In genomic region chr14:23438130-23438893, GRCh38 we compare ENCODE assay signal across 15 cellular contexts. TPM values are rescaled to one million over a fixed set of nuclear protein-coding genes. Genes with fewer than 3 reads are reported as not detected.
DNase-seq lines count a peak whose midpoint lies in the region; ATAC-seq and TF ChIP-seq lines count a peak whose summit lies in the region.
"Had no signal": no experiment of that assay in that cellular context is flagged by ENCODE, and none has a peak within 500 bp of the region (broad histone marks: within the 10 kb centered on the region; RNA-seq: fewer than 3 reads in every experiment).

No MANE protein-coding gene starts in this region.

- no peaks in the 10 kb centered on the region for H3K27me3 ChIP-seq in esophagus muscularis mucosa
- H3K27me3 ChIP-seq: right lobe of liver had no signal

- H3K27ac Mint-ChIP-seq in nephron progenitor cell: peak overlapping the region; percentile 88
- H3K27ac Mint-ChIP-seq: B cell had no signal

- intact Hi-C loops in esophagus muscularis mucosa (cut with DNase I): no loop called here

- H3K27ac ChIP-seq in esophagus muscularis mucosa (replicated peaks in 1 of 4): peak overlapping the region in 3 of 4 donors; percentile 31 to 68 (median 58)
- H3K27ac ChIP-seq: right lobe of liver had no signal

- DNase-seq in ELF-1 (ENCODE audit: low read depth, low spot score): peak; percentile 23
- peak; percentile 88 for DNase-seq in NCI-H2107 treated with DMSO at 0.1 percent for 48 hours (lab: John Stamatoyannopoulos, UW; ENCODE audit: unreplicated experiment)
- DNase-seq in esophagus muscularis mucosa (ENCODE audit: extremely low spot score): no peak
- DNase-seq in nephron progenitor cell: no peak
- DNase-seq in HCEC 1CT: no peak
- DNase-seq in 8988T: no peak
- no peak for DNase-seq in H4 (ENCODE audit: low spot score)
- DNase-seq: NCI-H1436 treated with DMSO at 0.1 percent for 48 hours, NCI-H774, stomach, T1000 had no signal

- peaks cover 12 to 25% (median 24%) of the 10 kb centered on the region in 4 donors for H3K4me1 ChIP-seq in esophagus muscularis mucosa
- H3K4me1 ChIP-seq: right lobe of liver, stomach had no signal

- ATAC-seq in HG03045 (IDR thresholded peaks at IDR 0.05; ENCODE audit: unreplicated experiment): no peak
- ATAC-seq: activated naive CD4-positive, alpha-beta T cell treated with anti-CD3 and anti-CD28 coated beads, Interleukin-2, amount 50 U/mL, for 72 hours; right lobe of liver had no signal

- H3K36me3 ChIP-seq in esophagus muscularis mucosa: no peaks in the 10 kb centered on the region
- H3K36me3 ChIP-seq: right lobe of liver, stomach had no signal

- H3K4me1 Mint-ChIP-seq in nephron progenitor cell: peaks cover 56% of the 10 kb centered on the region
- H3K4me1 Mint-ChIP-seq: B cell had no signal

- H3K4me3 ChIP-seq in esophagus muscularis mucosa: peak overlapping the region in 1 of 4 donors; percentile 6
- H3K4me3 ChIP-seq: right lobe of liver, stomach had no signal

- H3K9me3 Mint-ChIP-seq in nephron progenitor cell: no peaks in the 10 kb centered on the region
- H3K9me3 Mint-ChIP-seq: activated naive CD4-positive, alpha-beta T cell treated with anti-CD3 and anti-CD28 coated beads, Interleukin-2, amount 50 U/mL, for 72 hours had no signal

- WGBS in esophagus muscularis mucosa: 34% methylated on average over 14 of the region's 14 CpGs

- no peak for TF ChIP-seq EP300 in esophagus muscularis mucosa (IDR thresholded peaks at IDR 0.05)

- H3K36me3 Mint-ChIP-seq in nephron progenitor cell (ENCODE audit: low read depth): no peaks in the 10 kb centered on the region
- H3K36me3 Mint-ChIP-seq: activated naive CD4-positive, alpha-beta T cell treated with anti-CD3 and anti-CD28 coated beads, Interleukin-2, amount 50 U/mL, for 72 hours had no signal

- peaks cover 37% of the 10 kb centered on the region for H3K27me3 Mint-ChIP-seq in nephron progenitor cell (ENCODE audit: low read depth, poor library complexity)

- H3K9me3 ChIP-seq in esophagus muscularis mucosa: no peaks in the 10 kb centered on the region
- H3K9me3 ChIP-seq: right lobe of liver, stomach had no signal

- H3K4me3 Mint-ChIP-seq in nephron progenitor cell: peak overlapping the region; percentile 65
- H3K4me3 Mint-ChIP-seq: B cell had no signal

- TF ChIP-seq POLR2A in esophagus muscularis mucosa (IDR thresholded peaks at IDR 0.05; ENCODE audit: low read depth): no peak

- TF ChIP-seq CTCF in esophagus muscularis mucosa (IDR thresholded peaks at IDR 0.05) (no peak), nephron progenitor cell (IDR thresholded peaks at IDR 0.05) (no peak)

RNA-seq across cellular contexts. Expression of gene MYH7, which starts 2.9 kb away (rescaled TPM):
- under 1 TPM in 2 of 4 donors, not detected in 2; 0.11 to 0.26 TPM for total RNA-seq in esophagus muscularis mucosa
- total RNA-seq in H4 (2014; rRNA removed; shearing (Covaris generic)): not detected in 2 replicates
- total RNA-seq: activated naive CD4-positive, alpha-beta T cell treated with anti-CD3 and anti-CD28 coated beads, Interleukin-2, amount 50 U/mL, for 72 hours; B cell had no signal

RNA-seq across cellular contexts. Expression of gene MYH6, which starts 30.2 kb away (rescaled TPM):
- under 1 TPM in 3 of 4 donors, not detected in 1; under 0.01 to 0.06 (median under 0.01) TPM for total RNA-seq in esophagus muscularis mucosa
- total RNA-seq in H4 (2014; rRNA removed; shearing (Covaris generic)): not detected in 2 replicates
- total RNA-seq: B cell had no signal

RNA-seq across cellular contexts. Expression of gene NGDN, which starts 31.2 kb away (rescaled TPM):
- 10 to 100 TPM; 21.6 to 43.2 (median 34.0) TPM for total RNA-seq in esophagus muscularis mucosa
- total RNA-seq in H4 (2014; rRNA removed; shearing (Covaris generic)): 65.3 and 80.2 TPM in 2 replicates

Comparison
In these comparisons a context has a peak if more than half of its experiments do, and no peak if none do; other contexts are left out.
1. DNase-seq: peak in ELF-1 (single experiment) and NCI-H2107 treated with DMSO at 0.1 percent for 48 hours (single experiment); none in esophagus muscularis mucosa (single experiment), nephron progenitor cell (single experiment), HCEC 1CT (single experiment), 8988T (single experiment) and H4 (single experiment).